In the genomic region with DNA sequence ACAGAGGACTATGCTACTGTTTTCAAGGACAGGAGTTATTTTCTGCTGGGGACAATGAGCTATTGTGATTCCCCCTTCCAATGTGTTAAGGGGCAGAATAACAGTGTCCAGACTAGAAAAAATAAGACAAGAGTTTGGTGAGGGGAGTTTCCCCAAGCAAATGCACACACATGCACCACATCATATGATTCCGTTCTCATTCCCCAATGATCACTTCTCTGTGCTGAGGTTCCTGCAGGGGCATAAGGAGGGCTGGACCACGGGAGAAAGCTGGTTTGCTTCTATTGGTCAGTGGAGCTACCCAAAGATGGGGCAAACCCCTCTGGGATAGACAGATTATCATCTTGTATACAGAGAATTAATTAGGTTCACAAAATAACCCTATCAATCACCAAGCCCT, we compare ENCODE assay signal across 11 cellular contexts.
A peak's percentile ranks its signal among the peaks of the same experiment; 100 is the strongest.
DNase-seq lines count a peak whose midpoint lies in the region; ATAC-seq and TF ChIP-seq lines count a peak whose summit lies in the region.
"Had no signal": no experiment of that assay in that cellular context is flagged by ENCODE, and none has a peak within 500 bp of the region (broad histone marks: within the 10 kb centered on the region; RNA-seq: fewer than 3 reads in every experiment).

No MANE protein-coding gene starts in this region.

- no peak for TF ChIP-seq CTCF in activated CD8-positive, alpha-beta T cell treated with anti-CD3 and anti-CD28 coated beads for 36 hours (IDR thresholded peaks at IDR 0.05)
- TF ChIP-seq CTCF in suprapubic skin (IDR thresholded peaks at IDR 0.05), result no peak
- TF ChIP-seq CTCF in GM20000 (IDR thresholded peaks at IDR 0.05; ENCODE audit: extremely low read depth, missing control alignments), result no peak

- H3K4me1 ChIP-seq in suprapubic skin, result peaks cover 95% of the 10 kb centered on the region

- H3K4me1 Mint-ChIP-seq in activated CD8-positive, alpha-beta T cell treated with anti-CD3 and anti-CD28 coated beads for 36 hours (ENCODE audit: low read depth), result peaks cover 40% of the 10 kb centered on the region
- H3K4me1 Mint-ChIP-seq in activated CD8-positive, alpha-beta T cell treated with anti-CD3 and anti-CD28 coated beads, Interleukin-2, amount 10 ng/mL, durations not matched to agents 7 days and 5 days (ENCODE audit: low read depth), result peaks cover 25% of the 10 kb centered on the region
- peaks cover 98% of the 10 kb centered on the region for H3K4me1 Mint-ChIP-seq in dendritic cell treated with granulocyte-macrophage colony-stimulating factor and Interleukin-4, amounts not matched to agents 40 ng/mL and 50 ng/mL, for 4 days (ENCODE audit: low read depth)
- peaks cover 25 to 77% (median 58%) of the 10 kb centered on the region in 4 donors for H3K4me1 Mint-ChIP-seq in naive thymus-derived CD8-positive, alpha-beta T cell

- 81% methylated on average over 2 of the region's 2 CpGs for WGBS in suprapubic skin

- no peaks in the 10 kb centered on the region for H3K27me3 ChIP-seq in suprapubic skin
- H3K27me3 ChIP-seq: tibial nerve had no signal

- H3K4me3 ChIP-seq in suprapubic skin, result no peak overlapping the region
- H3K4me3 ChIP-seq: smooth muscle cell, tibial nerve had no signal

- peaks cover 22% of the 10 kb centered on the region for H3K36me3 ChIP-seq in suprapubic skin

- POLR2A ChIA-PET in activated CD8-positive, alpha-beta T cell treated with anti-CD3 and anti-CD28 coated beads for 36 hours (lab: Charles Lee), result interaction anchor here (0.9 to 1.2 kb wide), 2 partner anchors 23 to 25 kb away, joined by 3 to 5 read pairs; no protein-coding TSS in a partner anchor
- POLR2A ChIA-PET in activated CD8-positive, alpha-beta T cell treated with anti-CD3 and anti-CD28 coated beads, Interleukin-2, amount 10 ng/mL, durations not matched to agents 7 days and 5 days (lab: Charles Lee), result no interaction called here
- POLR2A ChIA-PET in naive thymus-derived CD8-positive, alpha-beta T cell (lab: Charles Lee), result interaction anchor here (0.8 kb wide), 1 partner anchor 33 kb away, joined by 3 read pairs; no protein-coding TSS in a partner anchor

- no peak for TF ChIP-seq EP300 in suprapubic skin (IDR thresholded peaks at IDR 0.05)

- H3K27me3 Mint-ChIP-seq in activated CD8-positive, alpha-beta T cell treated with anti-CD3 and anti-CD28 coated beads for 36 hours, result no peaks in the 10 kb centered on the region
- H3K27me3 Mint-ChIP-seq in activated CD8-positive, alpha-beta T cell treated with anti-CD3 and anti-CD28 coated beads, Interleukin-2, amount 10 ng/mL, durations not matched to agents 7 days and 5 days (ENCODE audit: low read depth), result no peaks in the 10 kb centered on the region
- no peaks in the 10 kb centered on the region for H3K27me3 Mint-ChIP-seq in dendritic cell treated with granulocyte-macrophage colony-stimulating factor and Interleukin-4, amounts not matched to agents 40 ng/mL and 50 ng/mL, for 4 days
- H3K27me3 Mint-ChIP-seq in naive thymus-derived CD8-positive, alpha-beta T cell, result no peaks in the 10 kb centered on the region

- H3K4me3 Mint-ChIP-seq in activated CD8-positive, alpha-beta T cell treated with anti-CD3 and anti-CD28 coated beads for 36 hours, result no peak overlapping the region
- H3K4me3 Mint-ChIP-seq in activated CD8-positive, alpha-beta T cell treated with anti-CD3 and anti-CD28 coated beads, Interleukin-2, amount 10 ng/mL, durations not matched to agents 7 days and 5 days, result no peak overlapping the region
- H3K4me3 Mint-ChIP-seq in dendritic cell treated with granulocyte-macrophage colony-stimulating factor and Interleukin-4, amounts not matched to agents 40 ng/mL and 50 ng/mL, for 4 days, result peak overlapping the region; percentile 2
- no peak overlapping the region for H3K4me3 Mint-ChIP-seq in naive thymus-derived CD8-positive, alpha-beta T cell

- intact Hi-C loops in activated CD8-positive, alpha-beta T cell treated with anti-CD3 and anti-CD28 coated beads for 36 hours (cut with micrococcal nuclease), result no loop called here
- intact Hi-C loops in dendritic cell treated with granulocyte-macrophage colony-stimulating factor and Interleukin-4, amounts not matched to agents 40 ng/mL and 50 ng/mL, for 4 days (cut with micrococcal nuclease), result no loop called here

- no peak for DNase-seq in activated CD8-positive, alpha-beta T cell treated with anti-CD3 and anti-CD28 coated beads for 36 hours
- DNase-seq in activated CD8-positive, alpha-beta T cell treated with anti-CD3 and anti-CD28 coated beads, Interleukin-2, amount 10 ng/mL, durations not matched to agents 7 days and 5 days, result no peak
- no peak for DNase-seq in naive thymus-derived CD8-positive, alpha-beta T cell
- no peak for DNase-seq in suprapubic skin (ENCODE audit: low spot score in 2 of 2)
- no peak for DNase-seq in HuH-7 (ENCODE audit: low spot score)
- no peak for DNase-seq in GM20000 (ENCODE audit: low spot score)
- no peak for DNase-seq in activated CD4-positive, alpha-beta T cell treated with anti-CD3 and anti-CD28 coated beads, Interleukin-2, amount 50 U/mL, for 1 hour
- DNase-seq: NCI-H1930 had no signal

- ATAC-seq in activated CD8-positive, alpha-beta T cell treated with anti-CD3 and anti-CD28 coated beads for 36 hours, result no peak
- ATAC-seq in activated CD8-positive, alpha-beta T cell treated with anti-CD3 and anti-CD28 coated beads, Interleukin-2, amount 10 ng/mL, durations not matched to agents 7 days and 5 days, result no peak
- no peak for ATAC-seq in naive thymus-derived CD8-positive, alpha-beta T cell

- CTCF ChIA-PET in activated CD8-positive, alpha-beta T cell treated with anti-CD3 and anti-CD28 coated beads for 36 hours (lab: Charles Lee), result interaction anchor here (1.0 to 8.6 kb wide), 6 partner anchors 8 to 35 kb away, joined by 3 to 81 read pairs (median 8); no protein-coding TSS in a partner anchor
- CTCF ChIA-PET in activated CD8-positive, alpha-beta T cell treated with anti-CD3 and anti-CD28 coated beads, Interleukin-2, amount 10 ng/mL, durations not matched to agents 7 days and 5 days (lab: Charles Lee), result interaction anchor here (1.3 to 5.1 kb wide), 4 partner anchors 8 to 141 kb away, joined by 4 to 32 read pairs (median 7); no protein-coding TSS in a partner anchor

- H3K9me3 ChIP-seq in suprapubic skin, result no peaks in the 10 kb centered on the region
- H3K9me3 ChIP-seq: tibial nerve had no signal

- no peak for TF ChIP-seq POLR2A in suprapubic skin (IDR thresholded peaks at IDR 0.05)

- peak overlapping the region; percentile 19 for H3K27ac ChIP-seq in suprapubic skin

- H3K27ac Mint-ChIP-seq in activated CD8-positive, alpha-beta T cell treated with anti-CD3 and anti-CD28 coated beads for 36 hours, result peak overlapping the region; percentile 7
- H3K27ac Mint-ChIP-seq in activated CD8-positive, alpha-beta T cell treated with anti-CD3 and anti-CD28 coated beads, Interleukin-2, amount 10 ng/mL, durations not matched to agents 7 days and 5 days, result no peak overlapping the region
- peak overlapping the region; percentile 91 for H3K27ac Mint-ChIP-seq in dendritic cell treated with granulocyte-macrophage colony-stimulating factor and Interleukin-4, amounts not matched to agents 40 ng/mL and 50 ng/mL, for 4 days
- H3K27ac Mint-ChIP-seq in naive thymus-derived CD8-positive, alpha-beta T cell, result peak overlapping the region in 7 of 10 donors; percentile 31 to 79 (median 57)

- peaks cover 10% of the 10 kb centered on the region for H3K36me3 Mint-ChIP-seq in activated CD8-positive, alpha-beta T cell treated with anti-CD3 and anti-CD28 coated beads for 36 hours (ENCODE audit: low read depth)
- peaks cover 31% of the 10 kb centered on the region for H3K36me3 Mint-ChIP-seq in activated CD8-positive, alpha-beta T cell treated with anti-CD3 and anti-CD28 coated beads, Interleukin-2, amount 10 ng/mL, durations not matched to agents 7 days and 5 days (ENCODE audit: low read depth)
- peaks cover 73% of the 10 kb centered on the region for H3K36me3 Mint-ChIP-seq in dendritic cell treated with granulocyte-macrophage colony-stimulating factor and Interleukin-4, amounts not matched to agents 40 ng/mL and 50 ng/mL, for 4 days (ENCODE audit: low read depth)
- peaks cover 0 to 41% (median 0%) of the 10 kb centered on the region in 3 donors for H3K36me3 Mint-ChIP-seq in naive thymus-derived CD8-positive, alpha-beta T cell

- no peaks in the 10 kb centered on the region for H3K9me3 Mint-ChIP-seq in activated CD8-positive, alpha-beta T cell treated with anti-CD3 and anti-CD28 coated beads for 36 hours
- H3K9me3 Mint-ChIP-seq in activated CD8-positive, alpha-beta T cell treated with anti-CD3 and anti-CD28 coated beads, Interleukin-2, amount 10 ng/mL, durations not matched to agents 7 days and 5 days (ENCODE audit: insufficient read depth), result no peaks in the 10 kb centered on the region
- no peaks in the 10 kb centered on the region for H3K9me3 Mint-ChIP-seq in dendritic cell treated with granulocyte-macrophage colony-stimulating factor and Interleukin-4, amounts not matched to agents 40 ng/mL and 50 ng/mL, for 4 days
- no peaks in the 10 kb centered on the region for H3K9me3 Mint-ChIP-seq in naive thymus-derived CD8-positive, alpha-beta T cell
